Comparison of ENCODE assay signal across 1 cellular context in genomic region chr1:6052543-6053205, GRCh38.
TF ChIP-seq lines count a peak whose summit lies in the region.

No MANE protein-coding gene starts in this region.

TF ChIP-seq in K562, 482 proteins besides CTCF, POLR2A, EP300 and RAD21 (continued from another document and continues in another):
- TF ChIP-seq HMGN3 (IDR thresholded peaks at IDR 0.05; ENCODE audit: borderline replicate concordance, extremely low read depth, insufficient read length, low read depth, low read length) (no peak), FOXM1 (IDR thresholded peaks at IDR 0.05; ENCODE audit: low read depth) (no peak), FOXM1 (CRISPR knock-in tag; IDR thresholded peaks at IDR 0.05; ENCODE audit: low read depth) (no peak), CBX8 (IDR thresholded peaks at IDR 0.05; ENCODE audit: borderline replicate concordance, extremely low read depth, low read depth, low read length, poor library complexity, severe bottlenecking) (no peak), U2AF2 (optimal IDR thresholded peaks at IDR 0.05; ENCODE audit: low read depth, low read length) (no peak), ZNF76 (CRISPR knock-in tag; IDR thresholded peaks at IDR 0.05; ENCODE audit: borderline replicate concordance) (no peak), HMGXB4 (CRISPR knock-in tag; IDR thresholded peaks at IDR 0.05) (no peak), E2F5 (CRISPR knock-in tag; IDR thresholded peaks at IDR 0.05) (no peak), OTX1 (CRISPR knock-in tag; IDR thresholded peaks at IDR 0.05) (no peak), MYC (IDR thresholded peaks at IDR 0.05; ENCODE audit: low read depth, low read length) (no peak; the same call in 1 of the 2 replicates), MYC (CRISPR knock-in tag; IDR thresholded peaks at IDR 0.05; ENCODE audit: borderline replicate concordance, low read depth) (no peak), ZBTB43 (CRISPR knock-in tag; IDR thresholded peaks at IDR 0.05) (no peak), TCF7 (IDR thresholded peaks at IDR 0.05; ENCODE audit: borderline replicate concordance) (no peak), ZNF384 (IDR thresholded peaks at IDR 0.05; ENCODE audit: low read depth, low read length) (no peak), KAT2B (IDR thresholded peaks at IDR 0.05; ENCODE audit: low read depth, low read length) (no peak), SAFB (IDR thresholded peaks at IDR 0.05; ENCODE audit: borderline replicate concordance, low read depth, low read length) (no peak), ZNF551 (CRISPR knock-in tag; IDR thresholded peaks at IDR 0.05) (no peak), ZNF778 (CRISPR knock-in tag; IDR thresholded peaks at IDR 0.05) (no peak), POLR3A (IDR thresholded peaks at IDR 0.05; ENCODE audit: borderline replicate concordance, extremely low read depth, insufficient read depth, insufficient read length) (no peak), ATF1 (CRISPR knock-in tag; IDR thresholded peaks at IDR 0.05) (no peak), ATF1 (tag; IDR thresholded peaks at IDR 0.05) (no peak), PHTF2 (CRISPR knock-in tag; IDR thresholded peaks at IDR 0.05) (no peak), THAP7 (CRISPR knock-in tag; IDR thresholded peaks at IDR 0.05) (no peak), NCOA1 (IDR thresholded peaks at IDR 0.05; ENCODE audit: low read depth) (peak; percentile 47; the same call in 1 of the 2 replicates), PHF8 (IDR thresholded peaks at IDR 0.05; ENCODE audit: borderline replicate concordance, low read length) (no peak), ZBTB34 (CRISPR knock-in tag; IDR thresholded peaks at IDR 0.05) (no peak), FOXP4 (CRISPR knock-in tag; IDR thresholded peaks at IDR 0.05; ENCODE audit: borderline replicate concordance) (no peak), ZBTB49 (CRISPR knock-in tag; IDR thresholded peaks at IDR 0.05; ENCODE audit: borderline replicate concordance) (no peak), SUPT5H (IDR thresholded peaks at IDR 0.05) (no peak), CTCFL (IDR thresholded peaks at IDR 0.05; ENCODE audit: borderline replicate concordance, insufficient read depth, low read depth, low read length, poor library complexity, severe bottlenecking) (no peak), LCOR (CRISPR knock-in tag; IDR thresholded peaks at IDR 0.05) (peak; percentile 21; the same call in 1 of the 2 replicates), ZNF232 (CRISPR knock-in tag; IDR thresholded peaks at IDR 0.05) (0 out of 2 replicates have a peak, but pooled peaks have one; percentile 31), BRD9 (IDR thresholded peaks at IDR 0.05; ENCODE audit: low read depth, partially characterized antibody) (no peak), PHB2 (IDR thresholded peaks at IDR 0.05; ENCODE audit: low read depth) (no peak), TRIM24 (IDR thresholded peaks at IDR 0.05) (no peak), KLF16 (IDR thresholded peaks at IDR 0.05) (no peak), POLR2G (IDR thresholded peaks at IDR 0.05; ENCODE audit: low read depth, low read length) (no peak), C11orf30 (IDR thresholded peaks at IDR 0.05; ENCODE audit: low read depth) (no peak), ETS2 (tag; IDR thresholded peaks at IDR 0.05; ENCODE audit: borderline replicate concordance, poor library complexity, severe bottlenecking) (no peak), ZNF699 (CRISPR knock-in tag; IDR thresholded peaks at IDR 0.05; ENCODE audit: insufficient replicate concordance) (no peak), PRDM10 (IDR thresholded peaks at IDR 0.05; ENCODE audit: partially characterized antibody) (no peak), RNF2 (IDR thresholded peaks at IDR 0.05) (no peak), ZNF280A (IDR thresholded peaks at IDR 0.05; ENCODE audit: low read depth, partially characterized antibody) (no peak), TCF7L2 (IDR thresholded peaks at IDR 0.05; ENCODE audit: low read depth, low read length) (no peak), DPF2 (IDR thresholded peaks at IDR 0.05) (no peak), NFE2L1 (tag; IDR thresholded peaks at IDR 0.05; ENCODE audit: borderline replicate concordance, low read depth) (no peak)
